In genomic region chr12:26744042-26744626, GRCh38 we compare ENCODE assay signal across 18 cellular contexts.
DNase-seq lines count a peak whose midpoint lies in the region; ATAC-seq, FAIRE-seq and TF ChIP-seq lines count a peak whose summit lies in the region.
"Had no signal": no experiment of that assay in that cellular context is flagged by ENCODE, and none has a peak within 500 bp of the region (broad histone marks: within the 10 kb centered on the region; RNA-seq: fewer than 3 reads in every experiment).

No MANE protein-coding gene starts in this region.

- no peaks in the 10 kb centered on the region for H3K36me3 Mint-ChIP-seq in neural progenitor cell
- peaks cover 16% of the 10 kb centered on the region for H3K36me3 Mint-ChIP-seq in activated naive CD4-positive, alpha-beta T cell treated with anti-CD3 and anti-CD28 coated beads for 36 hours (ENCODE audit: low read depth)

- H3K4me2 ChIP-seq in hepatocyte, result no peak overlapping the region
- H3K4me2 ChIP-seq in neural progenitor cell, result no peak overlapping the region
- H3K4me2 ChIP-seq: PC-9 had no signal

- H3K79me2 ChIP-seq in hepatocyte, result peaks cover 32% of the 10 kb centered on the region
- no peaks in the 10 kb centered on the region for H3K79me2 ChIP-seq in neural progenitor cell (ENCODE audit: low read depth)

- CTCF ChIA-PET in Panc1 (lab: Charles Lee), result no interaction called here
- CTCF ChIA-PET in activated naive CD4-positive, alpha-beta T cell treated with anti-CD3 and anti-CD28 coated beads for 36 hours (lab: Charles Lee), result no interaction called here

- DNase-seq in GM12891 (ENCODE audit: insufficient read length, low spot score) (no peak), Panc1 (ENCODE audit: low read depth, low spot score) (no peak), hepatocyte (ENCODE audit: low spot score) (no peak), neural progenitor cell (ENCODE audit: low spot score) (no peak), GDM1 (lab: John Stamatoyannopoulos, UW) (no peak), RCC 7860 (ENCODE audit: low spot score) (no peak)
- no peak for DNase-seq in activated naive CD4-positive, alpha-beta T cell treated with anti-CD3 and anti-CD28 coated beads for 36 hours
- DNase-seq: HFFc6, IMR-90, Karpas-422, MM.1S, NCI-H1092 treated with DMSO at 0.1 percent for 48 hours, NCI-H2081 treated with DMSO at 0.1 percent for 48 hours, NCI-H774, PC-9 had no signal

- H3K4me3 Mint-ChIP-seq in neural progenitor cell, result no peak overlapping the region
- no peak overlapping the region for H3K4me3 Mint-ChIP-seq in activated naive CD4-positive, alpha-beta T cell treated with anti-CD3 and anti-CD28 coated beads for 36 hours

- no peaks in the 10 kb centered on the region for H3F3A ChIP-seq in neural progenitor cell (ENCODE audit: low read depth)

- no peak overlapping the region for H3K27ac ChIP-seq in Panc1 (ENCODE audit: low read length)
- peak overlapping the region; percentile 14 for H3K27ac ChIP-seq in hepatocyte
- H3K27ac ChIP-seq in neural progenitor cell, result no peak overlapping the region
- H3K27ac ChIP-seq: PC-9 had no signal

- H3K27me3 ChIP-seq in Panc1 (ENCODE audit: control insufficient read depth, insufficient read depth, low read length) (no peaks in the 10 kb centered on the region), hepatocyte (no peaks in the 10 kb centered on the region), neural progenitor cell (no peaks in the 10 kb centered on the region)

- ATAC-seq in Panc1 (peak; percentile 51; the same call in 1 of the 2 replicates), HG03460 (IDR thresholded peaks at IDR 0.05; ENCODE audit: unreplicated experiment) (no peak)
- ATAC-seq: Right ventricle myocardium inferior had no signal

- H3K27ac Mint-ChIP-seq in neural progenitor cell, result peak overlapping the region; percentile 6
- H3K27ac Mint-ChIP-seq in activated naive CD4-positive, alpha-beta T cell treated with anti-CD3 and anti-CD28 coated beads for 36 hours, result no peak overlapping the region
- H3K27ac Mint-ChIP-seq: HFFc6 had no signal

- H2AFZ ChIP-seq in hepatocyte, result no peak overlapping the region
- no peak overlapping the region for H2AFZ ChIP-seq in neural progenitor cell (replicated peaks)
- H2AFZ ChIP-seq: PC-9 had no signal

- H3K4me1 Mint-ChIP-seq in neural progenitor cell, result peaks cover 24% of the 10 kb centered on the region
- H3K4me1 Mint-ChIP-seq in activated naive CD4-positive, alpha-beta T cell treated with anti-CD3 and anti-CD28 coated beads for 36 hours (ENCODE audit: low read depth), result peaks cover 52% of the 10 kb centered on the region

- H3K4me3 ChIP-seq in Panc1 (ENCODE audit: low read depth in 2 of 2, low read length in 2 of 2) (no peak overlapping the region), hepatocyte (no peak overlapping the region), neural progenitor cell (no peak overlapping the region)
- H3K4me3 ChIP-seq: PC-9 had no signal

- H4K20me1 ChIP-seq in hepatocyte (ENCODE audit: insufficient read depth, poor library complexity, severe bottlenecking), result no peaks in the 10 kb centered on the region
- H4K20me1 ChIP-seq in neural progenitor cell (ENCODE audit: low read depth), result no peaks in the 10 kb centered on the region

- H3K9me2 ChIP-seq in hepatocyte (replicated peaks; ENCODE audit: insufficient read depth), result no peaks in the 10 kb centered on the region

- H3K4me1 ChIP-seq in Panc1 (ENCODE audit: control insufficient read depth, insufficient read depth, low read length) (peaks cover 4% of the 10 kb centered on the region; the same call in 1 of the 2 replicates), hepatocyte (ENCODE audit: insufficient read depth) (peaks cover 22% of the 10 kb centered on the region), neural progenitor cell (peaks cover 9% of the 10 kb centered on the region)

- POLR2A ChIA-PET in Panc1 (lab: Charles Lee), result no interaction called here

- H3K27me3 Mint-ChIP-seq in neural progenitor cell (ENCODE audit: insufficient read depth, low read depth), result no peaks in the 10 kb centered on the region
- no peaks in the 10 kb centered on the region for H3K27me3 Mint-ChIP-seq in activated naive CD4-positive, alpha-beta T cell treated with anti-CD3 and anti-CD28 coated beads for 36 hours (ENCODE audit: low read depth)

- H3K36me3 ChIP-seq in Panc1 (ENCODE audit: control insufficient read depth, insufficient read depth, low read length) (no peaks in the 10 kb centered on the region), hepatocyte (replicated peaks; ENCODE audit: insufficient read depth, low read depth) (no peaks in the 10 kb centered on the region), neural progenitor cell (no peaks in the 10 kb centered on the region)

- in situ Hi-C loops in Panc1 (cut with HindIII; ENCODE audit: low pct_unique_long_range_greater_than_20kb, low sequenced_read_pairs), result no loop called here

- no TSS peak for BruUV-seq in Panc1 (replicated peaks; lab: Mats Ljungman, UMichigan)

- no peak overlapping the region for H3K9ac ChIP-seq in neural progenitor cell

- 92% methylated on average over 5 of the region's 5 CpGs for WGBS in hepatocyte (ENCODE audit: low lambda C conversion rate, missing lambda C conversion rate)

- no peak for TF ChIP-seq CTCF in Panc1 (IDR thresholded peaks at IDR 0.05)
- TF ChIP-seq CTCF in hepatocyte (IDR thresholded peaks at IDR 0.05; ENCODE audit: poor library complexity), result no peak
- TF ChIP-seq CTCF in neural progenitor cell (IDR thresholded peaks at IDR 0.05), result no peak

- peak; percentile 13 for FAIRE-seq in GM12891 (lab: Jason Lieb, UNC)
- FAIRE-seq in RCC 7860 (lab: Jason Lieb, UNC), result no peak
- FAIRE-seq: GM18507 had no signal

- TF ChIP-seq POLR2A in GM12891 (IDR thresholded peaks at IDR 0.05; ENCODE audit: low read depth, low read length), result no peak

- no peaks in the 10 kb centered on the region for H3K9me3 Mint-ChIP-seq in neural progenitor cell
- H3K9me3 Mint-ChIP-seq in activated naive CD4-positive, alpha-beta T cell treated with anti-CD3 and anti-CD28 coated beads for 36 hours, result peaks cover 10% of the 10 kb centered on the region
- H3K9me3 Mint-ChIP-seq: HFFc6 had no signal

- intact Hi-C loops in Panc1 (cut with micrococcal nuclease; ENCODE audit: unreplicated experiment), result no loop called here
- intact Hi-C loops in activated naive CD4-positive, alpha-beta T cell treated with anti-CD3 and anti-CD28 coated beads for 36 hours (cut with micrococcal nuclease), result loop anchor here (10.0 kb wide), 1 partner anchor 1481 kb away; no protein-coding TSS in a partner anchor

- peaks cover 8% of the 10 kb centered on the region; the same call in 1 of the 2 replicates for H3K9me3 ChIP-seq in Panc1 (ENCODE audit: control insufficient read depth, insufficient read depth, low read depth, low read length)
- peaks cover 4% of the 10 kb centered on the region for H3K9me3 ChIP-seq in hepatocyte (ENCODE audit: low read depth)
- H3K9me3 ChIP-seq in neural progenitor cell (ENCODE audit: low read depth), result no peaks in the 10 kb centered on the region

TF ChIP-seq in GM12891, 5 proteins besides CTCF, POLR2A, EP300 and RAD21:
- TF ChIP-seq POLR2AphosphoS5 (IDR thresholded peaks at IDR 0.05; ENCODE audit: low read depth, low read length) (no peak), POU2F2 (IDR thresholded peaks at IDR 0.05; ENCODE audit: low read depth, low read length) (no peak), SPI1 (IDR thresholded peaks at IDR 0.05; ENCODE audit: low read depth, low read length) (no peak), TAF1 (IDR thresholded peaks at IDR 0.05; ENCODE audit: low read depth, low read length) (no peak), PAX5 (IDR thresholded peaks at IDR 0.05; ENCODE audit: insufficient read depth, low read length, severe bottlenecking) (no peak)
